1 cellular context compared by ENCODE assay signal in genomic region chr17:62109378-62109902, GRCh38.
TF ChIP-seq lines count a peak whose summit lies in the region.

No MANE protein-coding gene starts in this region.

TF ChIP-seq in HepG2, 621 proteins besides CTCF, POLR2A, EP300 and RAD21 (continued from another document and continues in another):
- TF ChIP-seq, protein P1, sequence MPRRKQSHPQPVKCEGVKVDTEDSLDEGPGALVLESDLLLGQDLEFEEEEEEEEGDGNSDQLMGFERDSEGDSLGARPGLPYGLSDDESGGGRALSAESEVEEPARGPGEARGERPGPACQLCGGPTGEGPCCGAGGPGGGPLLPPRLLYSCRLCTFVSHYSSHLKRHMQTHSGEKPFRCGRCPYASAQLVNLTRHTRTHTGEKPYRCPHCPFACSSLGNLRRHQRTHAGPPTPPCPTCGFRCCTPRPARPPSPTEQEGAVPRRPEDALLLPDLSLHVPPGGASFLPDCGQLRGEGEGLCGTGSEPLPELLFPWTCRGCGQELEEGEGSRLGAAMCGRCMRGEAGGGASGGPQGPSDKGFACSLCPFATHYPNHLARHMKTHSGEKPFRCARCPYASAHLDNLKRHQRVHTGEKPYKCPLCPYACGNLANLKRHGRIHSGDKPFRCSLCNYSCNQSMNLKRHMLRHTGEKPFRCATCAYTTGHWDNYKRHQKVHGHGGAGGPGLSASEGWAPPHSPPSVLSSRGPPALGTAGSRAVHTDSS (CRISPR knock-in tag; conservative IDR thresholded peaks at IDR 0.05), result peak; percentile 91; the same call in 1 of the 2 replicates
- TF ChIP-seq NKX3-1 (CRISPR knock-in tag; IDR thresholded peaks at IDR 0.05) (no peak), ZBTB3 (CRISPR knock-in tag; IDR thresholded peaks at IDR 0.05; ENCODE audit: borderline replicate concordance, low read depth) (no peak), ZNF564 (CRISPR knock-in tag; IDR thresholded peaks at IDR 0.05) (no peak), ZNF703 (CRISPR knock-in tag; IDR thresholded peaks at IDR 0.05; ENCODE audit: borderline replicate concordance) (no peak), ZNF20 (CRISPR knock-in tag; IDR thresholded peaks at IDR 0.05) (no peak), STAT5B (CRISPR knock-in tag; IDR thresholded peaks at IDR 0.05) (peak; percentile 85; the same call in 1 of the 2 replicates), ATF7 (IDR thresholded peaks at IDR 0.05) (no peak), ATF7 (CRISPR knock-in tag; IDR thresholded peaks at IDR 0.05) (no peak), NFYC (CRISPR knock-in tag; IDR thresholded peaks at IDR 0.05) (peak; percentile 47; the same call in 1 of the 2 replicates), ZSCAN20 (CRISPR knock-in tag; IDR thresholded peaks at IDR 0.05; ENCODE audit: borderline replicate concordance) (no peak), ATM (IDR thresholded peaks at IDR 0.05; ENCODE audit: borderline replicate concordance) (no peak), ZNF768 (CRISPR knock-in tag; IDR thresholded peaks at IDR 0.05) (no peak), ZNF713 (CRISPR knock-in tag; IDR thresholded peaks at IDR 0.05) (no peak), SP5 (CRISPR knock-in tag; IDR thresholded peaks at IDR 0.05; ENCODE audit: borderline replicate concordance, low read depth) (peak; percentile 31; the same call in 1 of the 2 replicates), ZNF75D (CRISPR knock-in tag; IDR thresholded peaks at IDR 0.05; ENCODE audit: borderline replicate concordance) (no peak), SP1 (IDR thresholded peaks at IDR 0.05) (no peak), SP1 (CRISPR knock-in tag; IDR thresholded peaks at IDR 0.05) (no peak), CHD4 (IDR thresholded peaks at IDR 0.05; ENCODE audit: borderline replicate concordance, low read length) (no peak), ZFP41 (CRISPR knock-in tag; IDR thresholded peaks at IDR 0.05; ENCODE audit: borderline replicate concordance) (no peak), ZFP62 (CRISPR knock-in tag; IDR thresholded peaks at IDR 0.05) (no peak), ZNF484 (CRISPR knock-in tag; IDR thresholded peaks at IDR 0.05; ENCODE audit: borderline replicate concordance, low read depth) (no peak), JARID2 (CRISPR knock-in tag; IDR thresholded peaks at IDR 0.05; ENCODE audit: insufficient replicate concordance) (peak; percentile 87), FOSL1 (CRISPR knock-in tag; IDR thresholded peaks at IDR 0.05; ENCODE audit: borderline replicate concordance) (no peak), NFE2 (CRISPR knock-in tag; IDR thresholded peaks at IDR 0.05) (no peak), REXO4 (CRISPR knock-in tag; IDR thresholded peaks at IDR 0.05; ENCODE audit: borderline replicate concordance) (no peak), TGIF2 (CRISPR knock-in tag; IDR thresholded peaks at IDR 0.05) (no peak), FOXC1 (CRISPR knock-in tag; IDR thresholded peaks at IDR 0.05; ENCODE audit: borderline replicate concordance) (peak; percentile 88; the same call in 1 of the 2 replicates), ZBTB7B (CRISPR knock-in tag; IDR thresholded peaks at IDR 0.05) (peak; percentile 56; the same call in 1 of the 2 replicates), SYNCRIP (IDR thresholded peaks at IDR 0.05; ENCODE audit: insufficient read depth, low read depth, low read length) (no peak), RERE (CRISPR knock-in tag; IDR thresholded peaks at IDR 0.05; ENCODE audit: low read depth) (peak; percentile 12; the same call in 1 of the 2 replicates), FOXM1 (CRISPR knock-in tag; IDR thresholded peaks at IDR 0.05) (no peak), MYNN (CRISPR knock-in tag; IDR thresholded peaks at IDR 0.05; ENCODE audit: low read depth) (no peak), ZNF709 (CRISPR knock-in tag; IDR thresholded peaks at IDR 0.05) (no peak)
- TF ChIP-seq, protein P2, sequence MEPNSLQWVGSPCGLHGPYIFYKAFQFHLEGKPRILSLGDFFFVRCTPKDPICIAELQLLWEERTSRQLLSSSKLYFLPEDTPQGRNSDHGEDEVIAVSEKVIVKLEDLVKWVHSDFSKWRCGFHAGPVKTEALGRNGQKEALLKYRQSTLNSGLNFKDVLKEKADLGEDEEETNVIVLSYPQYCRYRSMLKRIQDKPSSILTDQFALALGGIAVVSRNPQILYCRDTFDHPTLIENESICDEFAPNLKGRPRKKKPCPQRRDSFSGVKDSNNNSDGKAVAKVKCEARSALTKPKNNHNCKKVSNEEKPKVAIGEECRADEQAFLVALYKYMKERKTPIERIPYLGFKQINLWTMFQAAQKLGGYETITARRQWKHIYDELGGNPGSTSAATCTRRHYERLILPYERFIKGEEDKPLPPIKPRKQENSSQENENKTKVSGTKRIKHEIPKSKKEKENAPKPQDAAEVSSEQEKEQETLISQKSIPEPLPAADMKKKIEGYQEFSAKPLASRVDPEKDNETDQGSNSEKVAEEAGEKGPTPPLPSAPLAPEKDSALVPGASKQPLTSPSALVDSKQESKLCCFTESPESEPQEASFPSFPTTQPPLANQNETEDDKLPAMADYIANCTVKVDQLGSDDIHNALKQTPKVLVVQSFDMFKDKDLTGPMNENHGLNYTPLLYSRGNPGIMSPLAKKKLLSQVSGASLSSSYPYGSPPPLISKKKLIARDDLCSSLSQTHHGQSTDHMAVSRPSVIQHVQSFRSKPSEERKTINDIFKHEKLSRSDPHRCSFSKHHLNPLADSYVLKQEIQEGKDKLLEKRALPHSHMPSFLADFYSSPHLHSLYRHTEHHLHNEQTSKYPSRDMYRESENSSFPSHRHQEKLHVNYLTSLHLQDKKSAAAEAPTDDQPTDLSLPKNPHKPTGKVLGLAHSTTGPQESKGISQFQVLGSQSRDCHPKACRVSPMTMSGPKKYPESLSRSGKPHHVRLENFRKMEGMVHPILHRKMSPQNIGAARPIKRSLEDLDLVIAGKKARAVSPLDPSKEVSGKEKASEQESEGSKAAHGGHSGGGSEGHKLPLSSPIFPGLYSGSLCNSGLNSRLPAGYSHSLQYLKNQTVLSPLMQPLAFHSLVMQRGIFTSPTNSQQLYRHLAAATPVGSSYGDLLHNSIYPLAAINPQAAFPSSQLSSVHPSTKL (CRISPR knock-in tag; IDR thresholded peaks at IDR 0.05), result peak; percentile 71
- TF ChIP-seq, protein P3, sequence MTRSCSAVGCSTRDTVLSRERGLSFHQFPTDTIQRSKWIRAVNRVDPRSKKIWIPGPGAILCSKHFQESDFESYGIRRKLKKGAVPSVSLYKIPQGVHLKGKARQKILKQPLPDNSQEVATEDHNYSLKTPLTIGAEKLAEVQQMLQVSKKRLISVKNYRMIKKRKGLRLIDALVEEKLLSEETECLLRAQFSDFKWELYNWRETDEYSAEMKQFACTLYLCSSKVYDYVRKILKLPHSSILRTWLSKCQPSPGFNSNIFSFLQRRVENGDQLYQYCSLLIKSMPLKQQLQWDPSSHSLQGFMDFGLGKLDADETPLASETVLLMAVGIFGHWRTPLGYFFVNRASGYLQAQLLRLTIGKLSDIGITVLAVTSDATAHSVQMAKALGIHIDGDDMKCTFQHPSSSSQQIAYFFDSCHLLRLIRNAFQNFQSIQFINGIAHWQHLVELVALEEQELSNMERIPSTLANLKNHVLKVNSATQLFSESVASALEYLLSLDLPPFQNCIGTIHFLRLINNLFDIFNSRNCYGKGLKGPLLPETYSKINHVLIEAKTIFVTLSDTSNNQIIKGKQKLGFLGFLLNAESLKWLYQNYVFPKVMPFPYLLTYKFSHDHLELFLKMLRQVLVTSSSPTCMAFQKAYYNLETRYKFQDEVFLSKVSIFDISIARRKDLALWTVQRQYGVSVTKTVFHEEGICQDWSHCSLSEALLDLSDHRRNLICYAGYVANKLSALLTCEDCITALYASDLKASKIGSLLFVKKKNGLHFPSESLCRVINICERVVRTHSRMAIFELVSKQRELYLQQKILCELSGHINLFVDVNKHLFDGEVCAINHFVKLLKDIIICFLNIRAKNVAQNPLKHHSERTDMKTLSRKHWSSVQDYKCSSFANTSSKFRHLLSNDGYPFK (CRISPR knock-in tag; IDR thresholded peaks at IDR 0.05; ENCODE audit: borderline replicate concordance), result peak; percentile 62; the same call in 1 of the 2 replicates
- TF ChIP-seq, protein P4, sequence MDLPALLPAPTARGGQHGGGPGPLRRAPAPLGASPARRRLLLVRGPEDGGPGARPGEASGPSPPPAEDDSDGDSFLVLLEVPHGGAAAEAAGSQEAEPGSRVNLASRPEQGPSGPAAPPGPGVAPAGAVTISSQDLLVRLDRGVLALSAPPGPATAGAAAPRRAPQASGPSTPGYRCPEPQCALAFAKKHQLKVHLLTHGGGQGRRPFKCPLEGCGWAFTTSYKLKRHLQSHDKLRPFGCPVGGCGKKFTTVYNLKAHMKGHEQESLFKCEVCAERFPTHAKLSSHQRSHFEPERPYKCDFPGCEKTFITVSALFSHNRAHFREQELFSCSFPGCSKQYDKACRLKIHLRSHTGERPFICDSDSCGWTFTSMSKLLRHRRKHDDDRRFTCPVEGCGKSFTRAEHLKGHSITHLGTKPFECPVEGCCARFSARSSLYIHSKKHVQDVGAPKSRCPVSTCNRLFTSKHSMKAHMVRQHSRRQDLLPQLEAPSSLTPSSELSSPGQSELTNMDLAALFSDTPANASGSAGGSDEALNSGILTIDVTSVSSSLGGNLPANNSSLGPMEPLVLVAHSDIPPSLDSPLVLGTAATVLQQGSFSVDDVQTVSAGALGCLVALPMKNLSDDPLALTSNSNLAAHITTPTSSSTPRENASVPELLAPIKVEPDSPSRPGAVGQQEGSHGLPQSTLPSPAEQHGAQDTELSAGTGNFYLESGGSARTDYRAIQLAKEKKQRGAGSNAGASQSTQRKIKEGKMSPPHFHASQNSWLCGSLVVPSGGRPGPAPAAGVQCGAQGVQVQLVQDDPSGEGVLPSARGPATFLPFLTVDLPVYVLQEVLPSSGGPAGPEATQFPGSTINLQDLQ (CRISPR knock-in tag; IDR thresholded peaks at IDR 0.05), result no peak
- TF ChIP-seq, protein P5, sequence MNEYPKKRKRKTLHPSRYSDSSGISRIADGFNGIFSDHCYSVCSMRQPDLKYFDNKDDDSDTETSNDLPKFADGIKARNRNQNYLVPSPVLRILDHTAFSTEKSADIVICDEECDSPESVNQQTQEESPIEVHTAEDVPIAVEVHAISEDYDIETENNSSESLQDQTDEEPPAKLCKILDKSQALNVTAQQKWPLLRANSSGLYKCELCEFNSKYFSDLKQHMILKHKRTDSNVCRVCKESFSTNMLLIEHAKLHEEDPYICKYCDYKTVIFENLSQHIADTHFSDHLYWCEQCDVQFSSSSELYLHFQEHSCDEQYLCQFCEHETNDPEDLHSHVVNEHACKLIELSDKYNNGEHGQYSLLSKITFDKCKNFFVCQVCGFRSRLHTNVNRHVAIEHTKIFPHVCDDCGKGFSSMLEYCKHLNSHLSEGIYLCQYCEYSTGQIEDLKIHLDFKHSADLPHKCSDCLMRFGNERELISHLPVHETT (CRISPR knock-in tag; conservative IDR thresholded peaks at IDR 0.05), result no peak
